34 cellular contexts compared by ENCODE assay signal in genomic region chr13:103695320-103695719, GRCh38.
"Had no signal": no experiment of that assay in that cellular context is flagged by ENCODE, and none has a peak within 500 bp of the region (broad histone marks: within the 10 kb centered on the region; RNA-seq: fewer than 3 reads in every experiment).

No MANE protein-coding gene starts in this region.

- H3K27me3 ChIP-seq: MG63 had no signal

- DNase-seq: Karpas-422, Kasumi-1, KBM-7, KG1, MG63, MM.1S, MV-4-11, NCI-H1048, NCI-H1092, NCI-H1092 treated with DMSO at 0.1 percent for 48 hours, NCI-H1105, NCI-H1105 treated with DMSO at 0.1 percent for 48 hours, NCI-H1417 treated with DMSO at 0.1 percent for 48 hours, NCI-H1436, NCI-H1436 treated with DMSO at 0.1 percent for 48 hours, NCI-H146, NCI-H1694, NCI-H1694 treated with DMSO at 0.1 percent for 48 hours, NCI-H187, NCI-H187 treated with DMSO at 0.1 percent for 48 hours, NCI-H1930, NCI-H2029, NCI-H2029 treated with DMSO at 0.1 percent for 48 hours, NCI-H2081, NCI-H2081 treated with DMSO at 0.1 percent for 48 hours, NCI-H2107, NCI-H2171, NCI-H2171 treated with DMSO at 0.1 percent for 48 hours, NCI-H2227 treated with DMSO at 0.1 percent for 48 hours, NCI-H226, NCI-H345, NCI-H446, NCI-H446 treated with DMSO at 0.1 percent for 48 hours had no signal

- H3K4me3 ChIP-seq: MG63 had no signal

- H3K27ac ChIP-seq: KMS-11 had no signal

- H3K9me3 ChIP-seq: MG63 had no signal

- H3K36me3 ChIP-seq: MG63 had no signal
